ENCODE assay signal across 1 cellular context in the genomic region with DNA sequence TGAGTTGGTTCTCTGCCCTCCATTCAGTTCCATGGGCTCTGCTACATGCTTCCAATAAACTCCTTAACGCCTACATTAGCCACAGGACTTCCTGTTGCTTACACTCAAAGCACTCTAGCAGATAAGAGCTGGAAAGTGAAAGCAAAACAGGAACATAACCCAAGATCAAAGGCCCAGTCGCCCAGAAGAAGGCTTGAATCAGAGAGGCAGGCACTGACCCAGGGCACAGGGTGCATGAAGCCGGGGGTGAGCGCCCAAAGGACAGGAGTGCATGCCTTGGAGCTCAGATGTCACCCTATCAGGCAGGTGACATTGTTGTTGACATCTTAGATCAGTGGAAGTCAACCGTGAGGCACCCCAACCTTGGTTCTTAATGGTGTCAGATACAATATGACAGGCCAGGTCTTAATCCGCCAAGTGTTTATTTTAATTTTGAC.
TF ChIP-seq lines count a peak whose summit lies in the region.

No MANE protein-coding gene starts in this region.

TF ChIP-seq in K562, 482 proteins besides CTCF, POLR2A, EP300 and RAD21 (continued from another document and continues in another):
- TF ChIP-seq, protein P1, sequence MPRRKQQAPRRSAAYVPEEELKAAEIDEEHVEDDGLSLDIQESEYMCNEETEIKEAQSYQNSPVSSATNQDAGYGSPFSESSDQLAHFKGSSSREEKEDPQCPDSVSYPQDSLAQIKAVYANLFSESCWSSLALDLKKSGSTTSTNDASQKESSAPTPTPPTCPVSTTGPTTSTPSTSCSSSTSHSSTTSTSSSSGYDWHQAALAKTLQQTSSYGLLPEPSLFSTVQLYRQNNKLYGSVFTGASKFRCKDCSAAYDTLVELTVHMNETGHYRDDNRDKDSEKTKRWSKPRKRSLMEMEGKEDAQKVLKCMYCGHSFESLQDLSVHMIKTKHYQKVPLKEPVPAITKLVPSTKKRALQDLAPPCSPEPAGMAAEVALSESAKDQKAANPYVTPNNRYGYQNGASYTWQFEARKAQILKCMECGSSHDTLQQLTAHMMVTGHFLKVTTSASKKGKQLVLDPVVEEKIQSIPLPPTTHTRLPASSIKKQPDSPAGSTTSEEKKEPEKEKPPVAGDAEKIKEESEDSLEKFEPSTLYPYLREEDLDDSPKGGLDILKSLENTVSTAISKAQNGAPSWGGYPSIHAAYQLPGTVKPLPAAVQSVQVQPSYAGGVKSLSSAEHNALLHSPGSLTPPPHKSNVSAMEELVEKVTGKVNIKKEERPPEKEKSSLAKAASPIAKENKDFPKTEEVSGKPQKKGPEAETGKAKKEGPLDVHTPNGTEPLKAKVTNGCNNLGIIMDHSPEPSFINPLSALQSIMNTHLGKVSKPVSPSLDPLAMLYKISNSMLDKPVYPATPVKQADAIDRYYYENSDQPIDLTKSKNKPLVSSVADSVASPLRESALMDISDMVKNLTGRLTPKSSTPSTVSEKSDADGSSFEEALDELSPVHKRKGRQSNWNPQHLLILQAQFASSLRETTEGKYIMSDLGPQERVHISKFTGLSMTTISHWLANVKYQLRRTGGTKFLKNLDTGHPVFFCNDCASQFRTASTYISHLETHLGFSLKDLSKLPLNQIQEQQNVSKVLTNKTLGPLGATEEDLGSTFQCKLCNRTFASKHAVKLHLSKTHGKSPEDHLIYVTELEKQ (CRISPR knock-in tag; IDR thresholded peaks at IDR 0.05): no peak
- TF ChIP-seq ZNF347 (CRISPR knock-in tag; IDR thresholded peaks at IDR 0.05; ENCODE audit: low read depth): no peak
- TF ChIP-seq, protein P2, sequence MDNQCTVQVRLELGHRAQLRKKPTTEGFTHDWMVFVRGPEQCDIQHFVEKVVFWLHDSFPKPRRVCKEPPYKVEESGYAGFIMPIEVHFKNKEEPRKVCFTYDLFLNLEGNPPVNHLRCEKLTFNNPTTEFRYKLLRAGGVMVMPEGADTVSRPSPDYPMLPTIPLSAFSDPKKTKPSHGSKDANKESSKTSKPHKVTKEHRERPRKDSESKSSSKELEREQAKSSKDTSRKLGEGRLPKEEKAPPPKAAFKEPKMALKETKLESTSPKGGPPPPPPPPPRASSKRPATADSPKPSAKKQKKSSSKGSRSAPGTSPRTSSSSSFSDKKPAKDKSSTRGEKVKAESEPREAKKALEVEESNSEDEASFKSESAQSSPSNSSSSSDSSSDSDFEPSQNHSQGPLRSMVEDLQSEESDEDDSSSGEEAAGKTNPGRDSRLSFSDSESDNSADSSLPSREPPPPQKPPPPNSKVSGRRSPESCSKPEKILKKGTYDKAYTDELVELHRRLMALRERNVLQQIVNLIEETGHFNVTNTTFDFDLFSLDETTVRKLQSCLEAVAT (IDR thresholded peaks at IDR 0.05): no peak
- TF ChIP-seq ESRRA (IDR thresholded peaks at IDR 0.05; ENCODE audit: borderline replicate concordance, low read depth): 0 out of 2 replicates have a peak, but pooled peaks have one; percentile 10
- no peak for TF ChIP-seq HDAC2 (IDR thresholded peaks at IDR 0.05)
- no peak for TF ChIP-seq PTBP1 (IDR thresholded peaks at IDR 0.05; ENCODE audit: low read depth, low read length)
- TF ChIP-seq FOXJ3 (CRISPR knock-in tag; IDR thresholded peaks at IDR 0.05): no peak
- peak; percentile 71; the same call in 1 of the 2 replicates for TF ChIP-seq RNF2 (IDR thresholded peaks at IDR 0.05)
- TF ChIP-seq, protein P3, sequence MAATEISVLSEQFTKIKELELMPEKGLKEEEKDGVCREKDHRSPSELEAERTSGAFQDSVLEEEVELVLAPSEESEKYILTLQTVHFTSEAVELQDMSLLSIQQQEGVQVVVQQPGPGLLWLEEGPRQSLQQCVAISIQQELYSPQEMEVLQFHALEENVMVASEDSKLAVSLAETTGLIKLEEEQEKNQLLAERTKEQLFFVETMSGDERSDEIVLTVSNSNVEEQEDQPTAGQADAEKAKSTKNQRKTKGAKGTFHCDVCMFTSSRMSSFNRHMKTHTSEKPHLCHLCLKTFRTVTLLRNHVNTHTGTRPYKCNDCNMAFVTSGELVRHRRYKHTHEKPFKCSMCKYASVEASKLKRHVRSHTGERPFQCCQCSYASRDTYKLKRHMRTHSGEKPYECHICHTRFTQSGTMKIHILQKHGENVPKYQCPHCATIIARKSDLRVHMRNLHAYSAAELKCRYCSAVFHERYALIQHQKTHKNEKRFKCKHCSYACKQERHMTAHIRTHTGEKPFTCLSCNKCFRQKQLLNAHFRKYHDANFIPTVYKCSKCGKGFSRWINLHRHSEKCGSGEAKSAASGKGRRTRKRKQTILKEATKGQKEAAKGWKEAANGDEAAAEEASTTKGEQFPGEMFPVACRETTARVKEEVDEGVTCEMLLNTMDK (IDR thresholded peaks at IDR 0.05; ENCODE audit: borderline replicate concordance, insufficient read depth, low read depth, low read length, poor library complexity, severe bottlenecking): no peak
- no peak for TF ChIP-seq BDP1 (IDR thresholded peaks at IDR 0.05; ENCODE audit: insufficient read depth, insufficient read length)
- TF ChIP-seq, protein P4, sequence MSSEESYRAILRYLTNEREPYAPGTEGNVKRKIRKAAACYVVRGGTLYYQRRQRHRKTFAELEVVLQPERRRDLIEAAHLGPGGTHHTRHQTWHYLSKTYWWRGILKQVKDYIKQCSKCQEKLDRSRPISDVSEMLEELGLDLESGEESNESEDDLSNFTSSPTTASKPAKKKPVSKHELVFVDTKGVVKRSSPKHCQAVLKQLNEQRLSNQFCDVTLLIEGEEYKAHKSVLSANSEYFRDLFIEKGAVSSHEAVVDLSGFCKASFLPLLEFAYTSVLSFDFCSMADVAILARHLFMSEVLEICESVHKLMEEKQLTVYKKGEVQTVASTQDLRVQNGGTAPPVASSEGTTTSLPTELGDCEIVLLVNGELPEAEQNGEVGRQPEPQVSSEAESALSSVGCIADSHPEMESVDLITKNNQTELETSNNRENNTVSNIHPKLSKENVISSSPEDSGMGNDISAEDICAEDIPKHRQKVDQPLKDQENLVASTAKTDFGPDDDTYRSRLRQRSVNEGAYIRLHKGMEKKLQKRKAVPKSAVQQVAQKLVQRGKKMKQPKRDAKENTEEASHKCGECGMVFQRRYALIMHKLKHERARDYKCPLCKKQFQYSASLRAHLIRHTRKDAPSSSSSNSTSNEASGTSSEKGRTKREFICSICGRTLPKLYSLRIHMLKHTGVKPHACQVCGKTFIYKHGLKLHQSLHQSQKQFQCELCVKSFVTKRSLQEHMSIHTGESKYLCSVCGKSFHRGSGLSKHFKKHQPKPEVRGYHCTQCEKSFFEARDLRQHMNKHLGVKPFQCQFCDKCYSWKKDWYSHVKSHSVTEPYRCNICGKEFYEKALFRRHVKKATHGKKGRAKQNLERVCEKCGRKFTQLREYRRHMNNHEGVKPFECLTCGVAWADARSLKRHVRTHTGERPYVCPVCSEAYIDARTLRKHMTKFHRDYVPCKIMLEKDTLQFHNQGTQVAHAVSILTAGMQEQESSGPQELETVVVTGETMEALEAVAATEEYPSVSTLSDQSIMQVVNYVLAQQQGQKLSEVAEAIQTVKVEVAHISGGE (CRISPR knock-in tag; IDR thresholded peaks at IDR 0.05): peak in 1 of 3 experiments; percentile 39; a peak in 1 of 6 replicates
- TF ChIP-seq RFX1 (IDR thresholded peaks at IDR 0.05): no peak
- no peak for TF ChIP-seq RBM14 (IDR thresholded peaks at IDR 0.05; ENCODE audit: borderline replicate concordance, insufficient read depth, low read depth, low read length)
- TF ChIP-seq ELF1 (tag; IDR thresholded peaks at IDR 0.05): peak; percentile 83
- TF ChIP-seq, protein P5, sequence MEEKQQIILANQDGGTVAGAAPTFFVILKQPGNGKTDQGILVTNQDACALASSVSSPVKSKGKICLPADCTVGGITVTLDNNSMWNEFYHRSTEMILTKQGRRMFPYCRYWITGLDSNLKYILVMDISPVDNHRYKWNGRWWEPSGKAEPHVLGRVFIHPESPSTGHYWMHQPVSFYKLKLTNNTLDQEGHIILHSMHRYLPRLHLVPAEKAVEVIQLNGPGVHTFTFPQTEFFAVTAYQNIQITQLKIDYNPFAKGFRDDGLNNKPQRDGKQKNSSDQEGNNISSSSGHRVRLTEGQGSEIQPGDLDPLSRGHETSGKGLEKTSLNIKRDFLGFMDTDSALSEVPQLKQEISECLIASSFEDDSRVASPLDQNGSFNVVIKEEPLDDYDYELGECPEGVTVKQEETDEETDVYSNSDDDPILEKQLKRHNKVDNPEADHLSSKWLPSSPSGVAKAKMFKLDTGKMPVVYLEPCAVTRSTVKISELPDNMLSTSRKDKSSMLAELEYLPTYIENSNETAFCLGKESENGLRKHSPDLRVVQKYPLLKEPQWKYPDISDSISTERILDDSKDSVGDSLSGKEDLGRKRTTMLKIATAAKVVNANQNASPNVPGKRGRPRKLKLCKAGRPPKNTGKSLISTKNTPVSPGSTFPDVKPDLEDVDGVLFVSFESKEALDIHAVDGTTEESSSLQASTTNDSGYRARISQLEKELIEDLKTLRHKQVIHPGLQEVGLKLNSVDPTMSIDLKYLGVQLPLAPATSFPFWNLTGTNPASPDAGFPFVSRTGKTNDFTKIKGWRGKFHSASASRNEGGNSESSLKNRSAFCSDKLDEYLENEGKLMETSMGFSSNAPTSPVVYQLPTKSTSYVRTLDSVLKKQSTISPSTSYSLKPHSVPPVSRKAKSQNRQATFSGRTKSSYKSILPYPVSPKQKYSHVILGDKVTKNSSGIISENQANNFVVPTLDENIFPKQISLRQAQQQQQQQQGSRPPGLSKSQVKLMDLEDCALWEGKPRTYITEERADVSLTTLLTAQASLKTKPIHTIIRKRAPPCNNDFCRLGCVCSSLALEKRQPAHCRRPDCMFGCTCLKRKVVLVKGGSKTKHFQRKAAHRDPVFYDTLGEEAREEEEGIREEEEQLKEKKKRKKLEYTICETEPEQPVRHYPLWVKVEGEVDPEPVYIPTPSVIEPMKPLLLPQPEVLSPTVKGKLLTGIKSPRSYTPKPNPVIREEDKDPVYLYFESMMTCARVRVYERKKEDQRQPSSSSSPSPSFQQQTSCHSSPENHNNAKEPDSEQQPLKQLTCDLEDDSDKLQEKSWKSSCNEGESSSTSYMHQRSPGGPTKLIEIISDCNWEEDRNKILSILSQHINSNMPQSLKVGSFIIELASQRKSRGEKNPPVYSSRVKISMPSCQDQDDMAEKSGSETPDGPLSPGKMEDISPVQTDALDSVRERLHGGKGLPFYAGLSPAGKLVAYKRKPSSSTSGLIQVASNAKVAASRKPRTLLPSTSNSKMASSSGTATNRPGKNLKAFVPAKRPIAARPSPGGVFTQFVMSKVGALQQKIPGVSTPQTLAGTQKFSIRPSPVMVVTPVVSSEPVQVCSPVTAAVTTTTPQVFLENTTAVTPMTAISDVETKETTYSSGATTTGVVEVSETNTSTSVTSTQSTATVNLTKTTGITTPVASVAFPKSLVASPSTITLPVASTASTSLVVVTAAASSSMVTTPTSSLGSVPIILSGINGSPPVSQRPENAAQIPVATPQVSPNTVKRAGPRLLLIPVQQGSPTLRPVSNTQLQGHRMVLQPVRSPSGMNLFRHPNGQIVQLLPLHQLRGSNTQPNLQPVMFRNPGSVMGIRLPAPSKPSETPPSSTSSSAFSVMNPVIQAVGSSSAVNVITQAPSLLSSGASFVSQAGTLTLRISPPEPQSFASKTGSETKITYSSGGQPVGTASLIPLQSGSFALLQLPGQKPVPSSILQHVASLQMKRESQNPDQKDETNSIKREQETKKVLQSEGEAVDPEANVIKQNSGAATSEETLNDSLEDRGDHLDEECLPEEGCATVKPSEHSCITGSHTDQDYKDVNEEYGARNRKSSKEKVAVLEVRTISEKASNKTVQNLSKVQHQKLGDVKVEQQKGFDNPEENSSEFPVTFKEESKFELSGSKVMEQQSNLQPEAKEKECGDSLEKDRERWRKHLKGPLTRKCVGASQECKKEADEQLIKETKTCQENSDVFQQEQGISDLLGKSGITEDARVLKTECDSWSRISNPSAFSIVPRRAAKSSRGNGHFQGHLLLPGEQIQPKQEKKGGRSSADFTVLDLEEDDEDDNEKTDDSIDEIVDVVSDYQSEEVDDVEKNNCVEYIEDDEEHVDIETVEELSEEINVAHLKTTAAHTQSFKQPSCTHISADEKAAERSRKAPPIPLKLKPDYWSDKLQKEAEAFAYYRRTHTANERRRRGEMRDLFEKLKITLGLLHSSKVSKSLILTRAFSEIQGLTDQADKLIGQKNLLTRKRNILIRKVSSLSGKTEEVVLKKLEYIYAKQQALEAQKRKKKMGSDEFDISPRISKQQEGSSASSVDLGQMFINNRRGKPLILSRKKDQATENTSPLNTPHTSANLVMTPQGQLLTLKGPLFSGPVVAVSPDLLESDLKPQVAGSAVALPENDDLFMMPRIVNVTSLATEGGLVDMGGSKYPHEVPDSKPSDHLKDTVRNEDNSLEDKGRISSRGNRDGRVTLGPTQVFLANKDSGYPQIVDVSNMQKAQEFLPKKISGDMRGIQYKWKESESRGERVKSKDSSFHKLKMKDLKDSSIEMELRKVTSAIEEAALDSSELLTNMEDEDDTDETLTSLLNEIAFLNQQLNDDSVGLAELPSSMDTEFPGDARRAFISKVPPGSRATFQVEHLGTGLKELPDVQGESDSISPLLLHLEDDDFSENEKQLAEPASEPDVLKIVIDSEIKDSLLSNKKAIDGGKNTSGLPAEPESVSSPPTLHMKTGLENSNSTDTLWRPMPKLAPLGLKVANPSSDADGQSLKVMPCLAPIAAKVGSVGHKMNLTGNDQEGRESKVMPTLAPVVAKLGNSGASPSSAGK (IDR thresholded peaks at IDR 0.05): 0 out of 2 replicates have a peak, but pooled peaks have one; percentile 16
- TF ChIP-seq TOE1 (IDR thresholded peaks at IDR 0.05; ENCODE audit: borderline replicate concordance): no peak
- TF ChIP-seq TOE1 (CRISPR knock-in tag; IDR thresholded peaks at IDR 0.05; ENCODE audit: borderline replicate concordance, low read depth): no peak
- 0 out of 2 replicates have a peak, but pooled peaks have one; percentile 19 for TF ChIP-seq BHLHE40 (IDR thresholded peaks at IDR 0.05; ENCODE audit: low read length)
- TF ChIP-seq NR4A1 (CRISPR knock-in tag; IDR thresholded peaks at IDR 0.05): no peak
- TF ChIP-seq NR4A1 (tag; IDR thresholded peaks at IDR 0.05): 0 out of 2 replicates have a peak, but pooled peaks have one; percentile 57
- peak; percentile 92 for TF ChIP-seq TCF7 (IDR thresholded peaks at IDR 0.05; ENCODE audit: borderline replicate concordance)
- TF ChIP-seq ZNF274 (IDR thresholded peaks at IDR 0.05; ENCODE audit: borderline replicate concordance, low read depth, low read length): no peak
- no peak for TF ChIP-seq ZNF584 (CRISPR knock-in tag; IDR thresholded peaks at IDR 0.05; ENCODE audit: low read depth)
- TF ChIP-seq LARP7 (IDR thresholded peaks at IDR 0.05): no peak
- TF ChIP-seq TAF9B (IDR thresholded peaks at IDR 0.05; ENCODE audit: partially characterized antibody): no peak
- TF ChIP-seq, protein P6, sequence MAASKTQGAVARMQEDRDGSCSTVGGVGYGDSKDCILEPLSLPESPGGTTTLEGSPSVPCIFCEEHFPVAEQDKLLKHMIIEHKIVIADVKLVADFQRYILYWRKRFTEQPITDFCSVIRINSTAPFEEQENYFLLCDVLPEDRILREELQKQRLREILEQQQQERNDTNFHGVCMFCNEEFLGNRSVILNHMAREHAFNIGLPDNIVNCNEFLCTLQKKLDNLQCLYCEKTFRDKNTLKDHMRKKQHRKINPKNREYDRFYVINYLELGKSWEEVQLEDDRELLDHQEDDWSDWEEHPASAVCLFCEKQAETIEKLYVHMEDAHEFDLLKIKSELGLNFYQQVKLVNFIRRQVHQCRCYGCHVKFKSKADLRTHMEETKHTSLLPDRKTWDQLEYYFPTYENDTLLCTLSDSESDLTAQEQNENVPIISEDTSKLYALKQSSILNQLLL (CRISPR knock-in tag; IDR thresholded peaks at IDR 0.05; ENCODE audit: borderline replicate concordance): no peak
- 0 out of 2 replicates have a peak, but pooled peaks have one; percentile 10 for TF ChIP-seq ZNF239 (CRISPR knock-in tag; IDR thresholded peaks at IDR 0.05)
